In the genomic region with DNA sequence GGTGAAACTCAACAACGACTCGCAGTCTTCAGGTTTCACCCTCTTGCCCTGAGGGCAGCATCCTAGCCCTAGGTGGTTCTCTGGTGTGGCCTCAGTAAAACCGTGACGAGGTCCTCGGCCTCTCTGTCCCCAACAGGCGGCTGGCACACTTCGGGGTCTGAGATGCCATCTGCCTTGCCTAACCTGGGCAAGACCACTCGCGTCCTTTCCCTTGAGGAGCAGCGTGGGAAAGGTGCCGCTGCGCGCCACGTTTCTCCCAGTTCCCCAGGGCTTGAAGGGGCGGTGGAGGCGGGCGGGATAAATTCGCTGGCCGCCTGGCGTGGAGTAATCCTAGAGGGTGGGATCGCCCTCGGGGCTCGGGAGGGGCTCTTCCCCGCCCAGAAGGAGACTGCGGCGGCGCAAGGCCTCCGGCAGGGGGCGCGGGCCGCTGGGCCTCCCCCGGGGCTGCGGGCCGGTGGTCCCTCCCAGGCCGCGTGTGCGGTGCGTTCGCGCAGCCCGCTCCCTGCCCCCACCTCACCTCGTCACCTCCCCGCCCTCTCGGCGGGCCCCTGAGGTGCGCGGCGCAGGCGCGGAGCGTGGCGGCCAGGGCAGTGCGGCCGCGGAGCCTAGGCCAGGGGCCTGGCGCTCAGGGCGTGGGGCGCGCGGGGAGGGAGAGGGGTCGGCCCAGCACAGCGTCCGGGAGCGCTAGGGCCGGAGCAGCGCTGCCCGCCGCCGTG, we compare ENCODE assay signal across 8 cellular contexts. TPM values are rescaled to one million over a fixed set of nuclear protein-coding genes. Genes with fewer than 3 reads are reported as not detected.
DNase-seq lines count a peak whose midpoint lies in the region; ATAC-seq and TF ChIP-seq lines count a peak whose summit lies in the region.

A gene with protein sequence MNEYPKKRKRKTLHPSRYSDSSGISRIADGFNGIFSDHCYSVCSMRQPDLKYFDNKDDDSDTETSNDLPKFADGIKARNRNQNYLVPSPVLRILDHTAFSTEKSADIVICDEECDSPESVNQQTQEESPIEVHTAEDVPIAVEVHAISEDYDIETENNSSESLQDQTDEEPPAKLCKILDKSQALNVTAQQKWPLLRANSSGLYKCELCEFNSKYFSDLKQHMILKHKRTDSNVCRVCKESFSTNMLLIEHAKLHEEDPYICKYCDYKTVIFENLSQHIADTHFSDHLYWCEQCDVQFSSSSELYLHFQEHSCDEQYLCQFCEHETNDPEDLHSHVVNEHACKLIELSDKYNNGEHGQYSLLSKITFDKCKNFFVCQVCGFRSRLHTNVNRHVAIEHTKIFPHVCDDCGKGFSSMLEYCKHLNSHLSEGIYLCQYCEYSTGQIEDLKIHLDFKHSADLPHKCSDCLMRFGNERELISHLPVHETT (plus strand): TSS at position 551 of the 716 bp plus-strand sequence. CDS start 5,263 bp downstream, outside the sequence.

- H3K4me3 ChIP-seq in right atrium auricular region (peak within 1 kb of the TSS; percentile 91 to 92), rectal smooth muscle tissue (ENCODE audit: low read length) (peak within 1 kb of the TSS; percentile 72), vagina (peak within 1 kb of the TSS; percentile 58 to 88)

- peak in 1 of 2 donors; percentile 88 for TF ChIP-seq POLR2A in vagina (IDR thresholded peaks at IDR 0.05)

- no peaks in the 10 kb centered on the region for H3K9me3 ChIP-seq in right atrium auricular region
- no peaks in the 10 kb centered on the region for H3K9me3 ChIP-seq in vagina

- H3K9ac ChIP-seq in rectal smooth muscle tissue (ENCODE audit: low read length) = peak within 1 kb of the TSS; percentile 60

- peak; percentile 91 for TF ChIP-seq CTCF in GM13977 (IDR thresholded peaks at IDR 0.05; ENCODE audit: extremely low read depth, insufficient read depth, missing control alignments)
- TF ChIP-seq CTCF in right atrium auricular region (IDR thresholded peaks at IDR 0.05) = peak; percentile 85 to 91
- TF ChIP-seq CTCF in vagina (IDR thresholded peaks at IDR 0.05) = peak; percentile 65 to 82 (median 72)

- peaks cover 27% of the 10 kb centered on the region for H3K4me1 Mint-ChIP-seq in T-helper 1 cell treated with Interleukin-12 subunit alpha and Interleukin-12 subunit beta and Interleukin-4 antibody, amounts not matched to agents 30 μg/mL and 1 μg/mL, for 36 hours (ENCODE audit: low read depth)

- H3K27me3 ChIP-seq in right atrium auricular region = no peaks in the 10 kb centered on the region
- no peaks in the 10 kb centered on the region for H3K27me3 ChIP-seq in rectal smooth muscle tissue (ENCODE audit: control insufficient read depth, insufficient read depth, low read length)
- no peaks in the 10 kb centered on the region for H3K27me3 ChIP-seq in vagina

- peaks cover 10% of the 10 kb centered on the region for H3K36me3 Mint-ChIP-seq in T-helper 1 cell treated with Interleukin-12 subunit alpha and Interleukin-12 subunit beta and Interleukin-4 antibody, amounts not matched to agents 30 μg/mL and 1 μg/mL, for 36 hours (ENCODE audit: low read depth)

- peak within 1 kb of the TSS; percentile 97 for H3K27ac Mint-ChIP-seq in T-helper 1 cell treated with Interleukin-12 subunit alpha and Interleukin-12 subunit beta and Interleukin-4 antibody, amounts not matched to agents 30 μg/mL and 1 μg/mL, for 36 hours

- H3K27ac ChIP-seq in right atrium auricular region = peak within 1 kb of the TSS; percentile 97 to 98
- H3K27ac ChIP-seq in rectal smooth muscle tissue (ENCODE audit: low read depth, low read length) = peak within 1 kb of the TSS; percentile 95
- H3K27ac ChIP-seq in vagina = peak within 1 kb of the TSS; percentile 97

- H3K9me3 Mint-ChIP-seq in T-helper 1 cell treated with Interleukin-12 subunit alpha and Interleukin-12 subunit beta and Interleukin-4 antibody, amounts not matched to agents 30 μg/mL and 1 μg/mL, for 36 hours = no peaks in the 10 kb centered on the region

- intact Hi-C loops in vagina (cut with DNase I) = loop anchor here (2.0 to 10.0 kb wide), 2 partner anchors 174 to 218 kb away; partner anchors contain the start of gene PIK3CA

- H3K27me3 Mint-ChIP-seq in T-helper 1 cell treated with Interleukin-12 subunit alpha and Interleukin-12 subunit beta and Interleukin-4 antibody, amounts not matched to agents 30 μg/mL and 1 μg/mL, for 36 hours (ENCODE audit: low read depth) = peaks cover 27% of the 10 kb centered on the region

- peak within 1 kb of the TSS; percentile 92 for H3K4me3 Mint-ChIP-seq in T-helper 1 cell treated with Interleukin-12 subunit alpha and Interleukin-12 subunit beta and Interleukin-4 antibody, amounts not matched to agents 30 μg/mL and 1 μg/mL, for 36 hours

- ATAC-seq in HG02798 (IDR thresholded peaks at IDR 0.05; ENCODE audit: poor library complexity, unreplicated experiment) = peak; percentile 79

- peaks cover 0 to 33% of the 10 kb centered on the region in 2 donors for H3K4me1 ChIP-seq in right atrium auricular region
- H3K4me1 ChIP-seq in rectal smooth muscle tissue (ENCODE audit: control insufficient read depth, insufficient read depth, low read length) = peaks cover 10% of the 10 kb centered on the region
- peaks cover 31% of the 10 kb centered on the region for H3K4me1 ChIP-seq in vagina

- DNase-seq in GM13977 (ENCODE audit: low spot score) (peak; percentile 95), NCI-H1417 treated with DMSO at 0.1 percent for 48 hours (lab: John Stamatoyannopoulos, UW) (peak; percentile 74), amniotic stem cell (lab: John Stamatoyannopoulos, UW) (peak; percentile 75), right atrium auricular region (ENCODE audit: low spot score) (peak; percentile 80), vagina (ENCODE audit: extremely low spot score in 2 of 2) (peak in 1 of 2 donors; percentile 92)

- in situ Hi-C loops in GM13977 (cut with MboI; ENCODE audit: low pct_unique_long_range_greater_than_20kb, low sequenced_read_pairs, unreplicated experiment) = loop anchor here (10.0 to 25.0 kb wide), 2 partner anchors 242 to 885 kb away; partner anchors contain the start of gene ACTL6A

- H3K36me3 ChIP-seq in right atrium auricular region (peaks cover 12% of the 10 kb centered on the region), rectal smooth muscle tissue (ENCODE audit: control insufficient read depth, insufficient read depth, low read length) (no peaks in the 10 kb centered on the region), vagina (no peaks in the 10 kb centered on the region)

RNA-seq across cellular contexts. Expression of the gene that starts here (rescaled TPM):
- total RNA-seq in right atrium auricular region (10 to 100 TPM; 46.4 to 47.2 TPM), vagina (37.3 TPM)
